In genomic region chr4:155703486-155704227, GRCh38 we compare ENCODE assay signal across 11 cellular contexts. TPM values are rescaled to one million over a fixed set of nuclear protein-coding genes. Genes with fewer than 3 reads are reported as not detected.
DNase-seq lines count a peak whose midpoint lies in the region; ATAC-seq, FAIRE-seq and TF ChIP-seq lines count a peak whose summit lies in the region.
"Had no signal": no experiment of that assay in that cellular context is flagged by ENCODE, and none has a peak within 500 bp of the region (broad histone marks: within the 10 kb centered on the region; RNA-seq: fewer than 3 reads in every experiment).

No MANE protein-coding gene starts in this region.

- peak; percentile 94 for ATAC-seq in GM18520 (IDR thresholded peaks at IDR 0.05; ENCODE audit: unreplicated experiment)
- ATAC-seq in HG03571 (IDR thresholded peaks at IDR 0.05; ENCODE audit: unreplicated experiment): peak; percentile 85
- ATAC-seq: stimulated activated memory B cell treated with anti-CD40 and anti-IgM and Interleukin-4, amounts not matched to agents 10 μg/mL and 1 μg/mL and 100 μg/mL, for 72 hours had no signal

- no peak overlapping the region for H3K4me3 ChIP-seq in GM23248
- H3K4me3 ChIP-seq in kidney (ENCODE audit: low read length in 2 of 2): no peak overlapping the region
- no peak overlapping the region for H3K4me3 ChIP-seq in suprapubic skin

- no peak overlapping the region for H2AFZ ChIP-seq in GM23248

- in situ Hi-C loops in GM23248 (cut with MboI): no loop called here

- peak; percentile 38 for DNase-seq in GM23248
- no peak for DNase-seq in kidney
- DNase-seq in AG08396 (ENCODE audit: low spot score): no peak
- no peak for DNase-seq in 8988T
- no peak for DNase-seq in suprapubic skin (ENCODE audit: low spot score in 2 of 2)
- no peak for DNase-seq in pons (ENCODE audit: low spot score)

- 46 to 52% methylated on average over 5 of the region's 5 CpGs for WGBS in GM23248 (ENCODE audit: low coverage in 1 of 2, low lambda C conversion rate in 2 of 2, missing lambda C conversion rate in 2 of 2), 2 experiments
- WGBS in suprapubic skin: 84% methylated on average over 5 of the region's 5 CpGs

- H3K27ac ChIP-seq in GM23248 (no peak overlapping the region), kidney (ENCODE audit: low read depth in 2 of 2, low read length in 2 of 2) (no peak overlapping the region), suprapubic skin (no peak overlapping the region)

- no peaks in the 10 kb centered on the region for H3K27me3 ChIP-seq in GM23248 (replicated peaks; ENCODE audit: insufficient read depth)
- no peaks in the 10 kb centered on the region for H3K27me3 ChIP-seq in suprapubic skin

- H3K9ac ChIP-seq in GM23248: no peak overlapping the region
- no peak overlapping the region for H3K9ac ChIP-seq in kidney (ENCODE audit: low read length in 2 of 2)

- H3K36me3 ChIP-seq in GM23248 (ENCODE audit: low read depth) (no peaks in the 10 kb centered on the region), kidney (ENCODE audit: control insufficient read depth in 1 of 2, insufficient read depth in 2 of 2, low read length in 2 of 2) (peaks cover 0 to 4% of the 10 kb centered on the region in 2 donors), suprapubic skin (no peaks in the 10 kb centered on the region)

- peak; percentile 46 for FAIRE-seq in kidney (lab: Jason Lieb, UNC)
- FAIRE-seq: D721Med, frontal cortex had no signal

- no peak overlapping the region for H3K4me2 ChIP-seq in GM23248 (ENCODE audit: unreplicated experiment)

- TF ChIP-seq CTCF in kidney (IDR thresholded peaks at IDR 0.05; ENCODE audit: borderline replicate concordance, extremely low read depth, insufficient read depth) (no peak), suprapubic skin (IDR thresholded peaks at IDR 0.05) (no peak)

- no peaks in the 10 kb centered on the region for H3K9me2 ChIP-seq in GM23248 (ENCODE audit: insufficient read depth)

- no peaks in the 10 kb centered on the region for H3K9me3 ChIP-seq in GM23248 (ENCODE audit: low read depth)
- H3K9me3 ChIP-seq in kidney (ENCODE audit: control insufficient read depth in 1 of 2, low read length in 2 of 2): peaks cover 0 to under 1% of the 10 kb centered on the region in 2 donors
- H3K9me3 ChIP-seq in suprapubic skin: no peaks in the 10 kb centered on the region

- TF ChIP-seq EP300 in suprapubic skin (IDR thresholded peaks at IDR 0.05): no peak

- no peaks in the 10 kb centered on the region for H4K20me1 ChIP-seq in GM23248 (ENCODE audit: insufficient read depth)

- TF ChIP-seq POLR2A in suprapubic skin (IDR thresholded peaks at IDR 0.05): no peak

- intact Hi-C loops in kidney (cut with DNase I): no loop called here

- H3K79me2 ChIP-seq in GM23248 (ENCODE audit: insufficient read depth): no peaks in the 10 kb centered on the region

- no peaks in the 10 kb centered on the region for H3F3A ChIP-seq in GM23248 (ENCODE audit: insufficient read depth)

- H3K4me1 ChIP-seq in GM23248 (ENCODE audit: insufficient read depth): no peaks in the 10 kb centered on the region
- H3K4me1 ChIP-seq in kidney (ENCODE audit: control insufficient read depth in 1 of 2, insufficient read depth in 1 of 2, low read depth in 1 of 2, low read length in 2 of 2): peaks cover 5 to 7% of the 10 kb centered on the region in 2 donors
- peaks cover 5% of the 10 kb centered on the region for H3K4me1 ChIP-seq in suprapubic skin

RNA-seq across cellular contexts. Expression of gene GUCY1A1, which starts 37.0 kb away (rescaled TPM):
- total RNA-seq in GM23248 (2014; rRNA removed; shearing (Covaris generic)): not detected in 2 replicates
- polyA plus RNA-seq in GM23248 (2016; fragmentation: Nextera tagmentation; extraction: Ambion mirVana) (0.05 TPM in 1 of 2 replicates, not detected in the other), kidney (ENCODE audit: insufficient read depth, low read depth, low replicate concordance) (6.9 TPM)
- total RNA-seq in kidney (64.6 TPM), suprapubic skin (10 to 100 TPM in 2 of 4 donors, 1 to 10 TPM in 2; 5.1 to 15.3 (median 8.9) TPM)

RNA-seq across cellular contexts. Expression of gene GUCY1B1, which starts 55.2 kb away (rescaled TPM):
- 0.25 and 2.1 TPM in 2 replicates for total RNA-seq in GM23248 (2014; rRNA removed; shearing (Covaris generic))
- polyA plus RNA-seq in GM23248 (2016; fragmentation: Nextera tagmentation; extraction: Ambion mirVana): 0.25 and 0.56 TPM in 2 replicates
- 24.7 TPM for total RNA-seq in kidney
- polyA plus RNA-seq in kidney (ENCODE audit: insufficient read depth, low read depth, low replicate concordance): 13.2 TPM
- 1 to 10 TPM; 2.0 to 8.1 (median 4.3) TPM for total RNA-seq in suprapubic skin
